Comparison of ENCODE assay signal across 1 cellular context in the genomic region with DNA sequence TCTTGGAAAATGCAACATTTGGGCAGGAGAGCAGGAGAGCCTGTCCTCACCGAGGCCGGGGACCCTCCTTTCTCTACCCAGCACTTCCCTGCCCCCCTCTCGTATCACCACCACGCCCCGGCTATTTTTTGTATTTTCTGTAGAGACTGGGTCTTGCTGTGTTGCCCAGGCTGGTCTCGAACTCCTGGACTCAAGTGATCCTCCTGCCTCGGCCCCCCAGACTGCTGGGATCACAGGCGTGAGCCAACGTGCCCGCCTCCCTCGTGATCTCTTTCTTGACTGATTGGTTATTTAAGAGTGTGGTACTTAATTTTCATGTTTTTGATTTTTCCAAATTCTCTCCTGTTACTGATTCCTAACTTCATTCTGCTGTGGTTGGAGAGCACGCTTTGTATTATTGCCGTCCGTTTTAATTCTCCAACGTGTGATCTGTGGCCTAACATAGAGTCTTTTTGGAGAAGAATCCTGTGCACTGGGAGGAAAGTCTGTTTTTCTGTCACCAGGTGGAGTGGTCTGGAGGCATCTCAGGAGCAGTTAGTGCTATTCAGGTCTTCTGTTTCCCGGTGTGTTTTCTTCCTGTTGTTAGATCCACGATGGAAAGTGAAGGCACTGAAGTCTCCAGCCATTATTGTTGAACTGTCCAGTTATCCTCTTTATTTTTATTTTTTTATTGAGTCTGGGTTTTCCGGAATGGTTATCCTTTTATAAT.
TF ChIP-seq lines count a peak whose summit lies in the region.

No MANE protein-coding gene starts in this region.

TF ChIP-seq in SK-N-SH, 30 proteins besides CTCF, POLR2A, EP300 and RAD21 (continued from another document):
- TF ChIP-seq FOXM1 (IDR thresholded peaks at IDR 0.05; ENCODE audit: low read depth) = no peak
TF ChIP-seq in SK-N-SH: peak in this region for 0.
